ENCODE assay signal across 1 cellular context in the genomic region with DNA sequence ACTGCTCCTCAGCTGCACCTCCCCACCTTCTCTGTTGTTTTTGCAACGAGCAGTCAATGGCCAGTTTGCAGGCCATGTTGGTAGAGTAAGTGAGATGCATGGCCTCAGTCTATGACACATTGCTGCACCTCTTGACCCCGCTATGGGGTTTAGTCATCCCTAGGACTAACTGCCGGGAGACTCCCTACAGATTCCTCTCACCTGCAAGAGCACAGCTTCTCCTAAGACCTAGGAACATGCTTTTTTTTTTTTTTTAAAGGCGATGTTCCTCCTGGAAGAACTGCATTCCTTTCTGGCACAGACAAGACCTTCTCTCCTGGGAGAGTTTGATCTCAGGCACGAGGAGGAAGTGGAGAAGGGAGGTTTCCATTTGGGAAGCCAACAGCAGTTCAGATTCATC.
TF ChIP-seq lines count a peak whose summit lies in the region.

No MANE protein-coding gene starts in this region.

TF ChIP-seq in HepG2, 621 proteins besides CTCF, POLR2A, EP300 and RAD21 (continued from another document):
- TF ChIP-seq ZNF660 (CRISPR knock-in tag; IDR thresholded peaks at IDR 0.05; ENCODE audit: borderline replicate concordance, low read depth) = no peak
- no peak for TF ChIP-seq NFYC (CRISPR knock-in tag; IDR thresholded peaks at IDR 0.05)
- TF ChIP-seq ZNF790 (CRISPR knock-in tag; IDR thresholded peaks at IDR 0.05; ENCODE audit: borderline replicate concordance) = no peak
- TF ChIP-seq, protein P1, sequence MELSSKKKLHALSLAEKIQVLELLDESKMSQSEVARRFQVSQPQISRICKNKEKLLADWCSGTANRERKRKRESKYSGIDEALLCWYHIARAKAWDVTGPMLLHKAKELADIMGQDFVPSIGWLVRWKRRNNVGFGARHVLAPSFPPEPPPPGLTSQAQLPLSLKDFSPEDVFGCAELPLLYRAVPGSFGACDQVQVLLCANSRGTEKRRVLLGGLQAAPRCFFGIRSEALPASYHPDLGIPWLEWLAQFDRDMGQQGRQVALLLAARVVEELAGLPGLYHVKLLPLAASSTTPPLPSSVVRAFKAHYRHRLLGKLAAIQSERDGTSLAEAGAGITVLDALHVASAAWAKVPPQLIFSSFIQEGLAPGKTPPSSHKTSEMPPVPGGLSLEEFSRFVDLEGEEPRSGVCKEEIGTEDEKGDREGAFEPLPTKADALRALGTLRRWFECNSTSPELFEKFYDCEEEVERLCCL (CRISPR knock-in tag; IDR thresholded peaks at IDR 0.05; ENCODE audit: borderline replicate concordance) = no peak
- no peak for TF ChIP-seq ZNF232 (CRISPR knock-in tag; IDR thresholded peaks at IDR 0.05; ENCODE audit: borderline replicate concordance)
- TF ChIP-seq, protein P2, sequence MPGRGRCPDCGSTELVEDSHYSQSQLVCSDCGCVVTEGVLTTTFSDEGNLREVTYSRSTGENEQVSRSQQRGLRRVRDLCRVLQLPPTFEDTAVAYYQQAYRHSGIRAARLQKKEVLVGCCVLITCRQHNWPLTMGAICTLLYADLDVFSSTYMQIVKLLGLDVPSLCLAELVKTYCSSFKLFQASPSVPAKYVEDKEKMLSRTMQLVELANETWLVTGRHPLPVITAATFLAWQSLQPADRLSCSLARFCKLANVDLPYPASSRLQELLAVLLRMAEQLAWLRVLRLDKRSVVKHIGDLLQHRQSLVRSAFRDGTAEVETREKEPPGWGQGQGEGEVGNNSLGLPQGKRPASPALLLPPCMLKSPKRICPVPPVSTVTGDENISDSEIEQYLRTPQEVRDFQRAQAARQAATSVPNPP (CRISPR knock-in tag; IDR thresholded peaks at IDR 0.05) = no peak
- no peak for TF ChIP-seq MED1 (CRISPR knock-in tag; IDR thresholded peaks at IDR 0.05)
- TF ChIP-seq, protein P3, sequence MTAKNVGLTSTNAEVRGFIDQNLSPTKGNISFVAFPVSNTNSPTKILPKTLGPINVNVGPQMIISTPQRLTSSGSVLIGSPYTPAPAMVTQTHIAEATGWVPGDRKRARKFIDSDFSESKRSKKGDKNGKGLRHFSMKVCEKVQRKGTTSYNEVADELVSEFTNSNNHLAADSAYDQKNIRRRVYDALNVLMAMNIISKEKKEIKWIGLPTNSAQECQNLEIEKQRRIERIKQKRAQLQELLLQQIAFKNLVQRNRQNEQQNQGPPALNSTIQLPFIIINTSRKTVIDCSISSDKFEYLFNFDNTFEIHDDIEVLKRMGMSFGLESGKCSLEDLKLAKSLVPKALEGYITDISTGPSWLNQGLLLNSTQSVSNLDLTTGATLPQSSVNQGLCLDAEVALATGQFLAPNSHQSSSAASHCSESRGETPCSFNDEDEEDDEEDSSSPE (CRISPR knock-in tag; IDR thresholded peaks at IDR 0.05) = no peak
- TF ChIP-seq, protein P4, sequence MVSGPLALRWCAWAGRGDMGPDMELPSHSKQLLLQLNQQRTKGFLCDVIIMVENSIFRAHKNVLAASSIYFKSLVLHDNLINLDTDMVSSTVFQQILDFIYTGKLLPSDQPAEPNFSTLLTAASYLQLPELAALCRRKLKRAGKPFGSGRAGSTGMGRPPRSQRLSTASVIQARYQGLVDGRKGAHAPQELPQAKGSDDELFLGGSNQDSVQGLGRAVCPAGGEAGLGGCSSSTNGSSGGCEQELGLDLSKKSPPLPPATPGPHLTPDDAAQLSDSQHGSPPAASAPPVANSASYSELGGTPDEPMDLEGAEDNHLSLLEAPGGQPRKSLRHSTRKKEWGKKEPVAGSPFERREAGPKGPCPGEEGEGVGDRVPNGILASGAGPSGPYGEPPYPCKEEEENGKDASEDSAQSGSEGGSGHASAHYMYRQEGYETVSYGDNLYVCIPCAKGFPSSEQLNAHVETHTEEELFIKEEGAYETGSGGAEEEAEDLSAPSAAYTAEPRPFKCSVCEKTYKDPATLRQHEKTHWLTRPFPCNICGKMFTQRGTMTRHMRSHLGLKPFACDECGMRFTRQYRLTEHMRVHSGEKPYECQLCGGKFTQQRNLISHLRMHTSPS (CRISPR knock-in tag; IDR thresholded peaks at IDR 0.05; ENCODE audit: low read depth) = no peak
- TF ChIP-seq, protein P5, sequence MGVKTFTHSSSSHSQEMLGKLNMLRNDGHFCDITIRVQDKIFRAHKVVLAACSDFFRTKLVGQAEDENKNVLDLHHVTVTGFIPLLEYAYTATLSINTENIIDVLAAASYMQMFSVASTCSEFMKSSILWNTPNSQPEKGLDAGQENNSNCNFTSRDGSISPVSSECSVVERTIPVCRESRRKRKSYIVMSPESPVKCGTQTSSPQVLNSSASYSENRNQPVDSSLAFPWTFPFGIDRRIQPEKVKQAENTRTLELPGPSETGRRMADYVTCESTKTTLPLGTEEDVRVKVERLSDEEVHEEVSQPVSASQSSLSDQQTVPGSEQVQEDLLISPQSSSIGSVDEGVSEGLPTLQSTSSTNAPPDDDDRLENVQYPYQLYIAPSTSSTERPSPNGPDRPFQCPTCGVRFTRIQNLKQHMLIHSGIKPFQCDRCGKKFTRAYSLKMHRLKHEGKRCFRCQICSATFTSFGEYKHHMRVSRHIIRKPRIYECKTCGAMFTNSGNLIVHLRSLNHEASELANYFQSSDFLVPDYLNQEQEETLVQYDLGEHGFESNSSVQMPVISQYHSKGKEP (CRISPR knock-in tag; IDR thresholded peaks at IDR 0.05) = no peak
- TF ChIP-seq ADNP (CRISPR knock-in tag; IDR thresholded peaks at IDR 0.05) = no peak
